Comparison of ENCODE assay signal across 14 cellular contexts in the genomic region with DNA sequence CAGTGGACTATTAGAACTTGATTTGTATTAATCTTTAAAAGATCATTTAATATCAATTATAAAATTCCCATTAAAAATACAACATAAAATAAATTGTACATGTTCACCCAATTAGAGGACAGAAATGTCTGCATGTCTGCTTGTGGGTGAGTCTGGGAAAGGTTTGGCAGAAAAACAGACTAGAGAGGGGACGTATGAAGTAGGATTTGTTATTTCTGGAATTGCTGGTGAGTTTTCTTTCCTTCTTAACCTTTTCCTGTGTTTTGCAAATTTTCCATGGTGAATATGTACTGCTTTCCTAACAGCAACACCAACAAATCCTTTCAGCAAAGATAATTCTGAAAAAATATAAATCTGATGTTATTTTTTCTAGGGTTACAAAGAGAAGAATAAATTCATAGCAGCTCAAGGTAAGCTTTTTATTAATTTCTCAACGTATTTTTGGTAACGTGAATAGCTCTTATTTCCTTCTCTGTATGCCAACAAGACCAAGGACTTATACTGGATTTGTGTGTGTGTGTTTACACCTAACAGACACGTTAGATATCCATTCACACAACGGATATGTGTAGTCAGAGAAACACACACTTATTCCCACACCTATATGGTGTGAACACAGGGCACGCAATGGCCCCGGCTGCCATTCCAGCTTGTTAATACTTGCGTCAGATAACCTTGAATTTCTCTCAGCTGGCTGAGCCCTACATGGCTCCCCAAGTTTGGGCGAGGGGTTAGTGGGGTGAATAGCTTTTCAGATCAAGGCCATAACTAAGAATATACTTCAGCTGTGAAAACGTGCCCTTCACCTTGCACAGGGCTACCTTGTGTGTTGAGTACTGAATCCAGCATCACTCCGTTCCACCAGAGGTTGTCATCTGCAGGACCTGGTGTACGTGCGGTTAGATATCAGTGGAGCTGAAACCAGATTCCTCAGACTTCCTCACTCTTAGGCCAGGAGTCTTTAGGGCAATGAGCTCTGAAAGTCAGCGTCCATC.
DNase-seq lines count a peak whose midpoint lies in the region; ATAC-seq and TF ChIP-seq lines count a peak whose summit lies in the region.
"Had no signal": no experiment of that assay in that cellular context is flagged by ENCODE, and none has a peak within 500 bp of the region (broad histone marks: within the 10 kb centered on the region; RNA-seq: fewer than 3 reads in every experiment).

No MANE protein-coding gene starts in this region.

- ATAC-seq in naive B cell (ENCODE audit: low read depth in 2 of 2) (no peak), HG03439 (IDR thresholded peaks at IDR 0.05; ENCODE audit: unreplicated experiment) (no peak)
- ATAC-seq: activated naive CD4-positive, alpha-beta T cell treated with anti-CD3 and anti-CD28 coated beads, Interleukin-2, amount 50 U/mL, for 72 hours; gastrocnemius medialis; left colon had no signal

- peak overlapping the region; percentile 93 for H3K27ac Mint-ChIP-seq in activated naive CD8-positive, alpha-beta T cell
- peak overlapping the region; percentile 77 to 98 (median 96) for H3K27ac Mint-ChIP-seq in naive B cell

- peak overlapping the region; percentile 25 to 68 (median 54); a peak in 18 of 20 replicates for H3K4me3 ChIP-seq in BLaER1 treated with 17β-estradiol and CSF1 and Interleukin-3, amounts not matched to agents 10 nM and 100 nM
- peak overlapping the region; percentile 51 for H3K4me3 ChIP-seq in DOHH2 (ENCODE audit: low read length)
- H3K4me3 ChIP-seq: gastrocnemius medialis, ovary had no signal

- H3K4me2 ChIP-seq in BLaER1 treated with 17β-estradiol and CSF1 and Interleukin-3, amounts not matched to agents 10 nM and 100 nM: peak overlapping the region; percentile 74 to 99 (median 96)
- peak overlapping the region; percentile 76 for H3K4me2 ChIP-seq in DOHH2 (ENCODE audit: low read length)

- H3K4me1 ChIP-seq in BLaER1 treated with 17β-estradiol and CSF1 and Interleukin-3, amounts not matched to agents 10 nM and 100 nM: peaks cover 92 to 98% (median 94%) of the 10 kb centered on the region in 10 experiments
- peaks cover 60% of the 10 kb centered on the region for H3K4me1 ChIP-seq in DOHH2 (ENCODE audit: control insufficient read depth, low read length)

- no peak for DNase-seq in naive B cell
- no peak for DNase-seq in hippocampal formation (lab: John Stamatoyannopoulos, UW)
- DNase-seq in DMS153 treated with DMSO at 0.1 percent for 48 hours (lab: John Stamatoyannopoulos, UW; ENCODE audit: unreplicated experiment): no peak
- no peak for DNase-seq in GM10248 (ENCODE audit: extremely low spot score)
- DNase-seq: gastrocnemius medialis, NCI-H2227 treated with DMSO at 0.1 percent for 48 hours, ovary had no signal

- H3K9me3 ChIP-seq in BLaER1 treated with 17β-estradiol and CSF1 and Interleukin-3, amounts not matched to agents 10 nM and 100 nM (replicated peaks in 1 of 11): no peaks in the 10 kb centered on the region
- no peaks in the 10 kb centered on the region for H3K9me3 ChIP-seq in DOHH2 (ENCODE audit: control insufficient read depth, insufficient read depth, low read length)
- H3K9me3 ChIP-seq: gastrocnemius medialis, ovary had no signal

- peak overlapping the region; percentile 92 to 98 (median 96) for H3K9ac ChIP-seq in BLaER1 treated with 17β-estradiol and CSF1 and Interleukin-3, amounts not matched to agents 10 nM and 100 nM

- peaks cover 72 to 83% (median 75%) of the 10 kb centered on the region in 11 experiments for H3K36me3 ChIP-seq in BLaER1 treated with 17β-estradiol and CSF1 and Interleukin-3, amounts not matched to agents 10 nM and 100 nM
- H3K36me3 ChIP-seq in DOHH2 (ENCODE audit: control insufficient read depth, low read length): peaks cover 45% of the 10 kb centered on the region
- H3K36me3 ChIP-seq: gastrocnemius medialis, ovary had no signal

- CTCF ChIA-PET in GM10248 (lab: Yijun Ruan, JAX): interaction anchor here (0.6 to 17.6 kb wide), 6 partner anchors 10 to 76 kb away, joined by 3 to 335 read pairs (median 12); no protein-coding TSS in a partner anchor

- peak overlapping the region; percentile 86 for H3K4me3 Mint-ChIP-seq in activated naive CD8-positive, alpha-beta T cell
- peak overlapping the region; percentile 72 to 93 (median 82) for H3K4me3 Mint-ChIP-seq in naive B cell

- H4K20me1 ChIP-seq in BLaER1 treated with 17β-estradiol and CSF1 and Interleukin-3, amounts not matched to agents 10 nM and 100 nM: peaks cover 2 to 30% (median 21%) of the 10 kb centered on the region in 11 experiments; a peak in 15 of 22 replicates
- no peaks in the 10 kb centered on the region for H4K20me1 ChIP-seq in DOHH2 (ENCODE audit: control insufficient read depth, insufficient read depth, low read depth, low read length)

- H3K4me1 Mint-ChIP-seq in activated naive CD8-positive, alpha-beta T cell (ENCODE audit: low read depth): peaks cover 83% of the 10 kb centered on the region
- H3K4me1 Mint-ChIP-seq in naive B cell: peaks cover 53 to 85% (median 83%) of the 10 kb centered on the region in 3 donors

- H3K27ac ChIP-seq in BLaER1 treated with 17β-estradiol and CSF1 and Interleukin-3, amounts not matched to agents 10 nM and 100 nM: peak overlapping the region; percentile 98 to 100 (median 99)
- peak overlapping the region; percentile 70; the same call in 1 of the 2 replicates for H3K27ac ChIP-seq in DOHH2 (ENCODE audit: low read depth, low read length)
- H3K27ac ChIP-seq: ovary, VCaP had no signal

- H3K9me3 Mint-ChIP-seq in activated naive CD8-positive, alpha-beta T cell (ENCODE audit: low read depth): no peaks in the 10 kb centered on the region
- H3K9me3 Mint-ChIP-seq in naive B cell: no peaks in the 10 kb centered on the region
- H3K9me3 Mint-ChIP-seq: activated naive CD4-positive, alpha-beta T cell treated with anti-CD3 and anti-CD28 coated beads, Interleukin-2, amount 50 U/mL, for 72 hours had no signal

- POLR2A ChIA-PET in GM10248 (lab: Yijun Ruan, JAX): no interaction called here

- peaks cover 20% of the 10 kb centered on the region for H3F3A ChIP-seq in DOHH2 (ENCODE audit: control insufficient read depth, insufficient read depth)

- TF ChIP-seq CTCF in DOHH2 (IDR thresholded peaks at IDR 0.05; ENCODE audit: low read depth, low read length, poor library complexity, severe bottlenecking): no peak
- no peak for TF ChIP-seq CTCF in GM10248 (IDR thresholded peaks at IDR 0.05; ENCODE audit: control extremely low read depth, extremely low read depth, low read depth, missing control alignments)

- H3K9me2 ChIP-seq in DOHH2 (replicated peaks; ENCODE audit: control insufficient read depth, low read length): no peaks in the 10 kb centered on the region

- H3K79me2 ChIP-seq in DOHH2 (ENCODE audit: control insufficient read depth, low read length): no peaks in the 10 kb centered on the region

- H3K27me3 Mint-ChIP-seq in activated naive CD8-positive, alpha-beta T cell: no peaks in the 10 kb centered on the region
- H3K27me3 Mint-ChIP-seq in naive B cell: no peaks in the 10 kb centered on the region

- peaks cover 30% of the 10 kb centered on the region for H3K36me3 Mint-ChIP-seq in activated naive CD8-positive, alpha-beta T cell
- peaks cover 15 to 21% of the 10 kb centered on the region in 2 donors for H3K36me3 Mint-ChIP-seq in naive B cell

- H3K27me3 ChIP-seq in BLaER1 treated with 17β-estradiol and CSF1 and Interleukin-3, amounts not matched to agents 10 nM and 100 nM: no peaks in the 10 kb centered on the region; a peak in 1 of 22 replicates
- H3K27me3 ChIP-seq in DOHH2 (ENCODE audit: control insufficient read depth, low read length): no peaks in the 10 kb centered on the region
- H3K27me3 ChIP-seq: gastrocnemius medialis, ovary had no signal
